In the genomic region with DNA sequence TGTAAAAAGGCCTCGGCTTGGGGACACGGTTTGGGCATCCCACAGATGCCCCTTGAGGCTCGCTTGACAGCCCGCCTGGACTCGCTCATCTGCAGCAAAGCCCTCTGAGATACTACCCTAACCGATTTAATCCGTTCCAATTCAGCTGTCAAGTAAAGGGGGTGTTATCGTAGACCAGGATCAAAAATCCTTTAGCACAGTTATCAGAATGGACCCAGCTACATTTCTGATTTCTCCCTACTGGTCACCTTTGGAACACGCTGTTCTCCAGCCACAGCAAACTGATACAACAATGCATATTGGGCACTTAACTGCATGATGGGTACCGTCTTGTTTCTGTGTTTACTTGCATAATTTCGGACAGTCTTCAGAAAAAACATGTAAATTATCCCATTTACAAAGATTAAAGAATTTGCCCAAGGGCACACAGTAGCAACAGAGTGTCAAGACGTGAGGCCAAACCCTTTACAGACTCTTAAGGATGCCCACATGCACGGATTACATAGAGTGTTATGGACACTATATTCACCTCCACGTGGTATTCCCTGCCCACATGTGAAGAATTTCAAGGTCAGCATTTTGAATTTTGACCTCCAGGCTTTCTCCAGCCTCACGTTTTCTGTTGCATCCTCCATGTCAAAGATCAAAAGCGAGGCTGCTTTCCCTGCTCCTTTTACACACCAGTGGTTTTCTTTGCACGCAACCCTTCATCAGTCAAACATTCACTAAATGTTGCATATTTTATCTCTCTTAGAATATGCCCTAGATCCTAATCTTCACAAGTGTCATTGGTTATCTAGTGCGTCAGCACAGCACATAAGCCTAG, we compare ENCODE assay signal across 8 cellular contexts. TPM values are rescaled to one million over a fixed set of nuclear protein-coding genes. Genes with fewer than 3 reads are reported as not detected.
DNase-seq lines count a peak whose midpoint lies in the region; ATAC-seq and TF ChIP-seq lines count a peak whose summit lies in the region.

No MANE protein-coding gene starts in this region.

- DNase-seq in cardiac muscle cell (ENCODE audit: low read depth in 1 of 2, low spot score in 1 of 2) (no peak), left ventricle myocardium superior (no peak), astrocyte of the cerebellum (ENCODE audit: low read depth) (no peak), lower lobe of right lung (no peak), type B pancreatic cell (ENCODE audit: extremely low spot score, unreplicated experiment) (no peak), NCI-H526 treated with DMSO at 0.1 percent for 48 hours (lab: John Stamatoyannopoulos, UW) (no peak), SKM-1 treated with dmso at 0.1 percent for 144 hours (lab: John Stamatoyannopoulos, UW; ENCODE audit: unreplicated experiment) (no peak)

- H3K27ac ChIP-seq in cardiac muscle cell (peak overlapping the region; percentile 94), lower lobe of right lung (peak overlapping the region; percentile 99)

- H3K4me1 ChIP-seq in cardiac muscle cell (ENCODE audit: low read depth) (peaks cover 22% of the 10 kb centered on the region), lower lobe of right lung (peaks cover 26% of the 10 kb centered on the region)

- H3K36me3 Mint-ChIP-seq in type B pancreatic cell: peaks cover 11% of the 10 kb centered on the region

- peaks cover 6% of the 10 kb centered on the region for H3K27me3 Mint-ChIP-seq in type B pancreatic cell

- peak overlapping the region; percentile 95 for H3K4me3 Mint-ChIP-seq in type B pancreatic cell

- no peaks in the 10 kb centered on the region for H3K9me3 Mint-ChIP-seq in type B pancreatic cell

- intact Hi-C loops in left ventricle myocardium superior (cut with micrococcal nuclease): loop anchor here (10.0 kb wide), 2 partner anchors 99 to 301 kb away; no protein-coding TSS in a partner anchor
- intact Hi-C loops in lower lobe of right lung (cut with DNase I): no loop called here

- H3K36me3 ChIP-seq in cardiac muscle cell (no peaks in the 10 kb centered on the region), lower lobe of right lung (peaks cover 4% of the 10 kb centered on the region)

- TF ChIP-seq CTCF in cardiac muscle cell (IDR thresholded peaks at IDR 0.05; ENCODE audit: low read depth, low read length) (peak; percentile 16), astrocyte of the cerebellum (IDR thresholded peaks at IDR 0.05; ENCODE audit: low read depth, low read length, missing control alignments) (peak; percentile 43), lower lobe of right lung (IDR thresholded peaks at IDR 0.05) (peak; percentile 25), type B pancreatic cell (conservative IDR thresholded peaks at IDR 0.05) (peak; percentile 69)

- peak overlapping the region; percentile 38 for H3K4me3 ChIP-seq in cardiac muscle cell
- peak overlapping the region; percentile 68 for H3K4me3 ChIP-seq in astrocyte of the cerebellum (ENCODE audit: low read depth, low read length)
- peak overlapping the region; percentile 89 for H3K4me3 ChIP-seq in lower lobe of right lung

- H3K9me3 ChIP-seq in cardiac muscle cell (ENCODE audit: low read depth) (no peaks in the 10 kb centered on the region), lower lobe of right lung (no peaks in the 10 kb centered on the region)

- peak overlapping the region; percentile 96 for H3K27ac Mint-ChIP-seq in type B pancreatic cell

- in situ Hi-C loops in astrocyte of the cerebellum (cut with HindIII; ENCODE audit: low sequenced_read_pairs): no loop called here

- peaks cover 33% of the 10 kb centered on the region for H3K4me1 Mint-ChIP-seq in type B pancreatic cell (ENCODE audit: unreplicated experiment)

- no peaks in the 10 kb centered on the region for H3K27me3 ChIP-seq in cardiac muscle cell
- H3K27me3 ChIP-seq in lower lobe of right lung (ENCODE audit: low read depth): no peaks in the 10 kb centered on the region

- ATAC-seq in left ventricle myocardium superior (no peak), lower lobe of right lung (no peak), HG03571 (IDR thresholded peaks at IDR 0.05; ENCODE audit: unreplicated experiment) (no peak)

RNA-seq across cellular contexts. Expression of a gene that starts 3.2 kb away (rescaled TPM):
- 200 and 260 TPM in 2 replicates for total RNA-seq in cardiac muscle cell
- polyA plus RNA-seq in cardiac muscle cell: 177 and 191 TPM in 2 replicates
- 23.0 TPM for total RNA-seq in left ventricle myocardium superior
- 196 TPM for total RNA-seq in lower lobe of right lung
- 43.0 TPM in 2 replicates for total RNA-seq in type B pancreatic cell (ENCODE audit: low replicate concordance)

Comparison
In these comparisons a context has a peak if more than half of its experiments do, and no peak if none do; other contexts are left out.
1. H3K4me3 ChIP-seq: peak in every context shown above with its lines; median percentile 89 in lower lobe of right lung; 68 in astrocyte of the cerebellum; 38 in cardiac muscle cell.
2. CTCF ChIP-seq: peak in every context shown above with its lines; median percentile 69 in type B pancreatic cell; 43 in astrocyte of the cerebellum; 25 in lower lobe of right lung; 16 in cardiac muscle cell.